ENCODE assay signal across 1 cellular context in genomic region chr12:6297170-6297569, GRCh38.
TF ChIP-seq lines count a peak whose summit lies in the region.

No MANE protein-coding gene starts in this region.

TF ChIP-seq in GM23338, 12 proteins besides CTCF, POLR2A, EP300 and RAD21 (continued from another document):
- TF ChIP-seq JUNB (IDR thresholded peaks at IDR 0.05; ENCODE audit: unreplicated experiment), result no peak
- no peak for TF ChIP-seq EZH2 (IDR thresholded peaks at IDR 0.05; ENCODE audit: low read depth, unreplicated experiment)
- TF ChIP-seq NANOG (IDR thresholded peaks at IDR 0.05; ENCODE audit: borderline replicate concordance), result no peak
- no peak for TF ChIP-seq EZH2phosphoT487 (IDR thresholded peaks at IDR 0.05; ENCODE audit: unreplicated experiment)
- no peak for TF ChIP-seq STAT1 (IDR thresholded peaks at IDR 0.05; ENCODE audit: unreplicated experiment)
